In genomic region chr11:113684558-113684957, GRCh38 we compare ENCODE assay signal across 22 cellular contexts.
"Had no signal": no experiment of that assay in that cellular context is flagged by ENCODE, and none has a peak within 500 bp of the region (broad histone marks: within the 10 kb centered on the region; RNA-seq: fewer than 3 reads in every experiment).

No MANE protein-coding gene starts in this region.

- H3K4me3 Mint-ChIP-seq: naive B cell; nephron progenitor cell; stimulated activated memory B cell treated with anti-CD40 and anti-IgM and Interleukin-4, amounts not matched to agents 10 μg/mL and 1 μg/mL and 100 μg/mL, for 72 hours; stimulated activated naive CD8-positive, alpha-beta T cell treated with anti-CD3 and anti-CD28 coated beads, Interleukin-15, Interleukin-2, amounts not matched to agents 100 ng/mL and 50 ng/mL, for 24 hours had no signal

- H3K9me3 ChIP-seq: esophagus muscularis mucosa, heart left ventricle, lower lobe of right lung, neutrophil, psoas muscle, right lobe of liver, spleen, tibial artery had no signal

- H3K27me3 Mint-ChIP-seq: stimulated activated naive CD8-positive, alpha-beta T cell treated with anti-CD3 and anti-CD28 coated beads, Interleukin-15, Interleukin-2, amounts not matched to agents 100 ng/mL and 50 ng/mL, for 24 hours had no signal

- H3K27ac ChIP-seq: coronary artery, esophagus muscularis mucosa, heart left ventricle, lower lobe of right lung, neutrophil, psoas muscle, right lobe of liver, spleen, tibial artery had no signal

- DNase-seq: caudate nucleus; effector CD4-positive, alpha-beta T cell; heart left ventricle; hippocampal formation; kidney glomerular epithelial cell; lower lobe of right lung; mesenchymal stem cell; naive B cell; nephron progenitor cell; psoas muscle; retina; right lobe of liver; spleen; stimulated activated CD4-positive, alpha-beta T cell treated with anti-CD3 and anti-CD28 coated beads, Interleukin-15, amount 100 ng/mL, for 24 hours; stimulated activated CD4-positive, alpha-beta T cell treated with anti-CD3 and anti-CD28 coated beads, Interleukin-1b, Interleukin-23, amount 100 ng/mL, for 48 hours; stimulated activated CD4-positive, alpha-beta T cell treated with anti-CD3 and anti-CD28 coated beads, Interleukin-4, amount 100 ng/mL, for 24 hours; tibial artery had no signal

- H3K36me3 Mint-ChIP-seq: naive B cell; stimulated activated memory B cell treated with anti-CD40 and anti-IgM and Interleukin-4, amounts not matched to agents 10 μg/mL and 1 μg/mL and 100 μg/mL, for 72 hours had no signal

- H3K36me3 ChIP-seq: esophagus muscularis mucosa, heart left ventricle, lower lobe of right lung, neutrophil, right lobe of liver, spleen, tibial artery had no signal

- H3K27me3 ChIP-seq: esophagus muscularis mucosa, heart left ventricle, neutrophil, right lobe of liver, spleen, tibial artery had no signal

- H3K4me1 ChIP-seq: lower lobe of right lung, psoas muscle, right lobe of liver, spleen, tibial artery had no signal

- H3K4me3 ChIP-seq: coronary artery, esophagus muscularis mucosa, heart left ventricle, lower lobe of right lung, psoas muscle, right lobe of liver, spleen, tibial artery had no signal

- ATAC-seq: heart left ventricle; lower lobe of right lung; psoas muscle; right lobe of liver; stimulated activated memory B cell treated with anti-CD40 and anti-IgM and Interleukin-4, amounts not matched to agents 10 μg/mL and 1 μg/mL and 100 μg/mL, for 72 hours had no signal

- H3K9me3 Mint-ChIP-seq: naive B cell; nephron progenitor cell; stimulated activated memory B cell treated with anti-CD40 and anti-IgM and Interleukin-4, amounts not matched to agents 10 μg/mL and 1 μg/mL and 100 μg/mL, for 72 hours; stimulated activated naive CD8-positive, alpha-beta T cell treated with anti-CD3 and anti-CD28 coated beads, Interleukin-15, Interleukin-2, amounts not matched to agents 100 ng/mL and 50 ng/mL, for 24 hours had no signal

- H3K27ac Mint-ChIP-seq: nephron progenitor cell; stimulated activated memory B cell treated with anti-CD40 and anti-IgM and Interleukin-4, amounts not matched to agents 10 μg/mL and 1 μg/mL and 100 μg/mL, for 72 hours; stimulated activated naive CD8-positive, alpha-beta T cell treated with anti-CD3 and anti-CD28 coated beads, Interleukin-15, Interleukin-2, amounts not matched to agents 100 ng/mL and 50 ng/mL, for 24 hours had no signal
